In genomic region chr12:1083086-1083887, GRCh38 we compare ENCODE assay signal across 10 cellular contexts.
DNase-seq lines count a peak whose midpoint lies in the region; ATAC-seq and TF ChIP-seq lines count a peak whose summit lies in the region.
"Had no signal": no experiment of that assay in that cellular context is flagged by ENCODE, and none has a peak within 500 bp of the region (broad histone marks: within the 10 kb centered on the region; RNA-seq: fewer than 3 reads in every experiment).

No MANE protein-coding gene starts in this region.

- DNase-seq in HFFc6 (peak; percentile 51), adrenal gland (peak in 4 of 7 donors; percentile 14 to 66 (median 33)), hepatocyte (ENCODE audit: low spot score) (no peak), gastrocnemius medialis (no peak), HuH-7.5 (ENCODE audit: low spot score) (no peak)
- no peak for DNase-seq in activated T-cell treated with anti-CD3 and anti-CD28 coated beads, Interleukin-2, amount 50 U/mL, for 4 hours
- no peak for DNase-seq in stimulated activated CD4-positive, alpha-beta T cell treated with anti-CD3 and anti-CD28 coated beads, Interleukin-2, amount 100 ng/mL, for 24 hours
- DNase-seq: stimulated activated CD4-positive, alpha-beta T cell treated with anti-CD3 and anti-CD28 coated beads, Interleukin-2, amount 100 ng/mL, for 48 hours had no signal

- no peaks in the 10 kb centered on the region for H3K9me3 Mint-ChIP-seq in HFFc6
- H3K9me3 Mint-ChIP-seq in activated T-cell treated with anti-CD3 and anti-CD28 coated beads, Interleukin-2, amount 50 U/mL, for 4 hours, result no peaks in the 10 kb centered on the region

- H3K9me2 ChIP-seq in hepatocyte (replicated peaks; ENCODE audit: insufficient read depth), result no peaks in the 10 kb centered on the region

- H3K79me2 ChIP-seq in hepatocyte, result no peaks in the 10 kb centered on the region

- H3K27ac ChIP-seq in adrenal gland (peak overlapping the region; percentile 43 to 87 (median 53)), hepatocyte (peak overlapping the region; percentile 48), gastrocnemius medialis (peak overlapping the region; percentile 22 to 66 (median 56))

- intact Hi-C loops in adrenal gland (cut with DNase I), result no loop called here
- intact Hi-C loops in gastrocnemius medialis (cut with DNase I; ENCODE audit: low total_unique reads), result loop anchor here (5.0 kb wide), 1 partner anchor 91 kb away; the partner anchor contains the start of gene ERC1

- peaks cover 3% of the 10 kb centered on the region for H4K20me1 ChIP-seq in hepatocyte (ENCODE audit: insufficient read depth, poor library complexity, severe bottlenecking)

- ATAC-seq in gastrocnemius medialis (peak; percentile 36 to 46), GM19035 (IDR thresholded peaks at IDR 0.05; ENCODE audit: unreplicated experiment) (no peak)
- no peak for ATAC-seq in activated T-cell treated with anti-CD3 and anti-CD28 coated beads, Interleukin-2, amount 50 U/mL, for 4 hours
- ATAC-seq: activated CD4-positive, CD25-positive, alpha-beta regulatory T cell treated with anti-CD3 and anti-CD28 coated beads, Interleukin-2, amount 50 U/mL, for 24 hours had no signal

- TF ChIP-seq POLR2A in adrenal gland (IDR thresholded peaks at IDR 0.05) (no peak), gastrocnemius medialis (IDR thresholded peaks at IDR 0.05) (no peak)

- H3K9me3 ChIP-seq in adrenal gland (replicated peaks in 1 of 3) (no peaks in the 10 kb centered on the region), hepatocyte (ENCODE audit: low read depth) (no peaks in the 10 kb centered on the region), gastrocnemius medialis (no peaks in the 10 kb centered on the region)

- no peaks in the 10 kb centered on the region for H3K27me3 ChIP-seq in adrenal gland
- H3K27me3 ChIP-seq in hepatocyte, result no peaks in the 10 kb centered on the region
- H3K27me3 ChIP-seq in gastrocnemius medialis, result no peaks in the 10 kb centered on the region

- peak overlapping the region; percentile 89 for H3K27ac Mint-ChIP-seq in HFFc6

- no peaks in the 10 kb centered on the region for H3K27me3 Mint-ChIP-seq in HFFc6 (ENCODE audit: insufficient read depth)
- no peaks in the 10 kb centered on the region for H3K27me3 Mint-ChIP-seq in activated T-cell treated with anti-CD3 and anti-CD28 coated beads, Interleukin-2, amount 50 U/mL, for 4 hours (ENCODE audit: low read depth)

- H3K4me3 ChIP-seq in adrenal gland, result peak overlapping the region in 1 of 4 donors; percentile 23
- H3K4me3 ChIP-seq in hepatocyte, result no peak overlapping the region
- H3K4me3 ChIP-seq in gastrocnemius medialis, result peak overlapping the region in 2 of 4 donors; percentile 3 to 11

- peaks cover 8% of the 10 kb centered on the region; the same call in 1 of the 2 replicates for H3K36me3 Mint-ChIP-seq in HFFc6 (ENCODE audit: low read depth)
- H3K36me3 Mint-ChIP-seq in activated T-cell treated with anti-CD3 and anti-CD28 coated beads, Interleukin-2, amount 50 U/mL, for 4 hours (ENCODE audit: insufficient read depth), result peaks cover 5% of the 10 kb centered on the region

- H3K4me1 Mint-ChIP-seq in HFFc6 (ENCODE audit: low read depth), result peaks cover 18% of the 10 kb centered on the region
- peaks cover 5% of the 10 kb centered on the region for H3K4me1 Mint-ChIP-seq in activated T-cell treated with anti-CD3 and anti-CD28 coated beads, Interleukin-2, amount 50 U/mL, for 4 hours (ENCODE audit: low read depth)

- no peak overlapping the region for H2AFZ ChIP-seq in hepatocyte

- WGBS in adrenal gland, 4 donors, result 40 to 68% (median 52%) methylated on average over 11 to 12 of the region's 12 CpGs
- 69% methylated on average over 12 of the region's 12 CpGs for WGBS in hepatocyte (ENCODE audit: low lambda C conversion rate, missing lambda C conversion rate)

- no peak overlapping the region for H3K4me2 ChIP-seq in hepatocyte

- H3K4me1 ChIP-seq in adrenal gland (replicated peaks in 1 of 2), result peaks cover 0 to 15% of the 10 kb centered on the region in 2 donors
- no peaks in the 10 kb centered on the region for H3K4me1 ChIP-seq in hepatocyte (ENCODE audit: insufficient read depth)
- H3K4me1 ChIP-seq in gastrocnemius medialis, result peaks cover 11 to 12% of the 10 kb centered on the region in 2 donors

- no peak for TF ChIP-seq CTCF in HFFc6 (IDR thresholded peaks at IDR 0.05)
- no peak for TF ChIP-seq CTCF in adrenal gland (IDR thresholded peaks at IDR 0.05)
- no peak for TF ChIP-seq CTCF in hepatocyte (IDR thresholded peaks at IDR 0.05; ENCODE audit: poor library complexity)
- no peak for TF ChIP-seq CTCF in gastrocnemius medialis (IDR thresholded peaks at IDR 0.05 in 4 of 5, conservative IDR thresholded peaks at IDR 0.05 in 1 of 5)

- H3K4me3 Mint-ChIP-seq in HFFc6, result peak overlapping the region; percentile 45; the same call in 1 of the 2 replicates
- no peak overlapping the region for H3K4me3 Mint-ChIP-seq in activated T-cell treated with anti-CD3 and anti-CD28 coated beads, Interleukin-2, amount 50 U/mL, for 4 hours

- in situ Hi-C loops in gastrocnemius medialis (cut with MboI; ENCODE audit: low sequenced_read_pairs in 4 of 4), result no loop called here

- H3K36me3 ChIP-seq in adrenal gland (replicated peaks in 1 of 2) (no peaks in the 10 kb centered on the region), hepatocyte (replicated peaks; ENCODE audit: insufficient read depth, low read depth) (no peaks in the 10 kb centered on the region), gastrocnemius medialis (no peaks in the 10 kb centered on the region)

Comparison
In these comparisons a context has a peak if more than half of its experiments do, and no peak if none do; other contexts are left out.
1. DNase-seq: peak in HFFc6 (single experiment) and adrenal gland (4 of 7); none in hepatocyte (single experiment), gastrocnemius medialis (0 of 2), activated T-cell treated with anti-CD3 and anti-CD28 coated beads, Interleukin-2, amount 50 U/mL, for 4 hours (single experiment), stimulated activated CD4-positive, alpha-beta T cell treated with anti-CD3 and anti-CD28 coated beads, Interleukin-2, amount 100 ng/mL, for 24 hours (0 of 2) and HuH-7.5 (single experiment).
2. ATAC-seq: peak in gastrocnemius medialis (2 of 2); none in activated T-cell treated with anti-CD3 and anti-CD28 coated beads, Interleukin-2, amount 50 U/mL, for 4 hours (0 of 2) and GM19035 (single experiment).
3. Peak in every context shown above with its lines, with median percentiles within 50 percentile points of each other: H3K27ac ChIP-seq.